33 cellular contexts compared by ENCODE assay signal in genomic region chr5:88436290-88436689, GRCh38.
"Had no signal": no experiment of that assay in that cellular context is flagged by ENCODE, and none has a peak within 500 bp of the region (broad histone marks: within the 10 kb centered on the region; RNA-seq: fewer than 3 reads in every experiment).

No MANE protein-coding gene starts in this region.

- H3K36me3 ChIP-seq: adrenal gland, brain microvascular endothelial cell, breast epithelium had no signal

- FAIRE-seq: astrocyte, TTC549 had no signal

- ATAC-seq: activated CD8-positive, alpha-beta T cell treated with anti-CD3 and anti-CD28 coated beads for 36 hours; activated naive CD4-positive, alpha-beta T cell treated with anti-CD3 and anti-CD28 coated beads, Interleukin-2, amount 50 U/mL, for 72 hours; activated T-cell treated with anti-CD3 and anti-CD28 coated beads, Interleukin-2, amount 50 U/mL, for 4 hours; activated T-cell treated with anti-CD3 and anti-CD28 coated beads, Interleukin-2, amount 50 U/mL, for 72 hours; activated T-helper 17 cell treated with anti-CD3 and anti-CD28 coated beads, Interleukin-2, amount 50 U/mL, for 72 hours; body of pancreas had no signal

- H3K4me3 ChIP-seq: adrenal gland, body of pancreas, breast epithelium had no signal

- DNase-seq: activated B cell treated with CpG ODN at 0.5 μM for 24 hours; activated CD4-positive, alpha-beta memory T cell treated with anti-CD3 and anti-CD28 coated beads for 36 hours; activated CD4-positive, alpha-beta T cell treated with anti-CD3 and anti-CD28 coated beads for 4 hours; activated CD4-positive, alpha-beta T cell treated with anti-CD3 and anti-CD28 coated beads, Interleukin-2, amount 10 ng/mL, durations not matched to agents 24 days and 14 days; activated CD4-positive, alpha-beta T cell treated with anti-CD3 and anti-CD28 coated beads, Interleukin-2, amount 50 U/mL, for 1 hour; activated CD4-positive, alpha-beta T cell treated with anti-CD3 and anti-CD28 coated beads, Interleukin-2, amount 50 U/mL, for 4 hours; activated CD4-positive, CD25-positive, alpha-beta regulatory T cell treated with anti-CD3 and anti-CD28 coated beads, Interleukin-2, amount 50 U/mL, for 72 hours; activated CD8-positive, alpha-beta memory T cell treated with anti-CD3 and anti-CD28 coated beads, Interleukin-2, amount 50 U/mL, for 4 hours; activated CD8-positive, alpha-beta T cell treated with anti-CD3 and anti-CD28 coated beads for 36 hours; activated effector memory CD4-positive, alpha-beta T cell treated with anti-CD3 and anti-CD28 coated beads, Interleukin-2, amount 50 U/mL, for 16 hours; activated gamma-delta T cell treated with Interleukin-2 at 50 U/mL for 16 hours; activated naive CD4-positive, alpha-beta T cell; activated naive CD4-positive, alpha-beta T cell treated with anti-CD3 and anti-CD28 coated beads for 36 hours; activated naive CD4-positive, alpha-beta T cell treated with anti-CD3 and anti-CD28 coated beads, Interleukin-2, amount 50 U/mL, for 16 hours; activated naive CD8-positive, alpha-beta T cell treated with anti-CD3 and anti-CD28 coated beads for 36 hours; activated T-cell treated with anti-CD3 and anti-CD28 coated beads for 4 hours; activated T-cell treated with anti-CD3 and anti-CD28 coated beads, Interleukin-2, amount 50 U/mL, for 1 hour; activated T-cell treated with anti-CD3 and anti-CD28 coated beads, Interleukin-2, amount 50 U/mL, for 4 hours; activated T-cell treated with anti-CD3 and anti-CD28 coated beads, Interleukin-2, amount 50 U/mL, for 72 hours; adrenal gland; amniotic stem cell; aorta; body of pancreas; brain microvascular endothelial cell; central memory CD4-positive, alpha-beta T cell; T-helper 2 cell; T-helper 9 cell had no signal

- H3K27ac ChIP-seq: adrenal gland, body of pancreas, brain microvascular endothelial cell, breast epithelium, VCaP had no signal

- H3K9me3 ChIP-seq: adrenal gland, body of pancreas, breast epithelium had no signal

- H3K27me3 ChIP-seq: adrenal gland, body of pancreas, brain microvascular endothelial cell, breast epithelium had no signal

- H3K4me1 ChIP-seq: adrenal gland, body of pancreas, breast epithelium had no signal
